ENCODE assay signal across 19 cellular contexts in the genomic region with DNA sequence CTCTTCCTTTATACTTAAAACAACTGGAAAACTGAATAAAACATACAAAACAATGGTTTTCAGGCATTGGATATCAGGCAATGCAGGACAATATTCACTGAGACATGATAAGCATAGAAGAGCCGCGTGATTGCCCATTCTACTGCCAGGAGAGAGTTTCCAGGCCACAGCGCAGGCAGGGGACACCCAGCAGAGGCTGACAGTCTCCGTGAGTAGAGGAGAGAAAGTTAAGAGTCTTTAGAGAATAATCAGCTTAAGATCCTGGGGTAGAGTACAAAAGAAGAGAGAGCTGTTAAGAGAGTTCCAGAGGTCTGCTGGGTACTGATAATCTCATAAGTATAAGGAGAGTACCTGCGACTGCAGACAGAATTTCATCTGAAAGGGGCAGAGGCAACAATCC. TPM values are rescaled to one million over a fixed set of nuclear protein-coding genes. Genes with fewer than 3 reads are reported as not detected.
"Had no signal": no experiment of that assay in that cellular context is flagged by ENCODE, and none has a peak within 500 bp of the region (broad histone marks: within the 10 kb centered on the region; RNA-seq: fewer than 3 reads in every experiment).

No MANE protein-coding gene starts in this region.

- H3K27ac Mint-ChIP-seq: effector memory CD8-positive, alpha-beta T cell; immature natural killer cell; naive B cell; nephron; type B pancreatic cell had no signal

- H3K36me3 ChIP-seq: left ventricle myocardium inferior, neutrophil, sigmoid colon, stomach had no signal

- H3K36me3 Mint-ChIP-seq: immature natural killer cell, naive B cell, type B pancreatic cell had no signal

- H3K4me3 Mint-ChIP-seq: effector memory CD8-positive, alpha-beta T cell; immature natural killer cell; naive B cell; nephron; type B pancreatic cell had no signal

- ATAC-seq: effector memory CD8-positive, alpha-beta T cell; foreskin keratinocyte; left cardiac atrium; psoas muscle had no signal

- H3K27me3 ChIP-seq: foreskin keratinocyte, neutrophil, sigmoid colon, stomach had no signal

- H3K4me1 ChIP-seq: foreskin keratinocyte, left ventricle myocardium inferior, psoas muscle, sigmoid colon, stomach had no signal

- DNase-seq: effector memory CD8-positive, alpha-beta T cell; erythroblast; foreskin keratinocyte; immature natural killer cell; left cardiac atrium; left ventricle myocardium inferior; mesenchymal stem cell; naive B cell; psoas muscle; sigmoid colon; stimulated activated CD4-positive, alpha-beta T cell treated with anti-CD3 and anti-CD28 coated beads, Interleukin-12 subunit alpha, Interleukin-12 subunit beta, amount 100 ng/mL, for 4 hours; stimulated activated naive CD4-positive, alpha-beta T cell; stomach; substantia nigra had no signal

- H3K9me3 Mint-ChIP-seq: effector memory CD8-positive, alpha-beta T cell had no signal

- H3K9me3 ChIP-seq: neutrophil, psoas muscle, sigmoid colon, stomach had no signal

- H3K4me3 ChIP-seq: left ventricle myocardium inferior, lung, psoas muscle, sigmoid colon, skin epidermis, stomach had no signal

- H3K27me3 Mint-ChIP-seq: type B pancreatic cell had no signal

- H3K4me1 Mint-ChIP-seq: immature natural killer cell, naive B cell, nephron had no signal

- H3K27ac ChIP-seq: foreskin keratinocyte, left ventricle myocardium inferior, neutrophil, psoas muscle, sigmoid colon, skin epidermis, stomach had no signal

RNA-seq across cellular contexts. Expression of a gene that starts 18.4 kb away (rescaled TPM):
- polyA plus RNA-seq: immature natural killer cell had no signal
